Comparison of ENCODE assay signal across 20 cellular contexts in the genomic region with DNA sequence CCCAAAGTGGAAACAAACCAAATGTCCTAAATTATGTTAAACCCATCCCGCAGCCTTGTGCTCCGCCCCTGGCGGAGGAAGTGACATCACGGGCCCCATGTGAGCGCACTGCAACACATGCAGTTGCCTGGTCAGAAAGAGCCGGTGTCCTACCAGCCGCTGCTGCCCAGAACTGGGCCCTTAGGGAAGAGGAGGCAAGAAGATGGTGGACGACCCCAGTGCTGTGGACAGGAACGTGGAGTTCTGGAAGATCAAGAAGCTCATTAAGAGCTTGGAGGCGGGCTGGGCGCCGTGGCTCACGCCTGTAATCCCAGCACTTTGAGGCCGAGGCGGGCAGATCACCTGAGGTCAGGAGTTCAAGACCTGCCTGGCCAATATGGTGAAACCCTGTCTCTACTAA.
"Had no signal": no experiment of that assay in that cellular context is flagged by ENCODE, and none has a peak within 500 bp of the region (broad histone marks: within the 10 kb centered on the region; RNA-seq: fewer than 3 reads in every experiment).

No MANE protein-coding gene starts in this region.

- H3K27me3 Mint-ChIP-seq: naive thymus-derived CD8-positive, alpha-beta T cell had no signal

- FAIRE-seq: frontal cortex had no signal

- H3K27me3 ChIP-seq: neutrophil, sigmoid colon, stomach, transverse colon had no signal

- ATAC-seq: esophagus mucosa; left lobe of liver; mucosa of descending colon; naive thymus-derived CD8-positive, alpha-beta T cell had no signal

- DNase-seq: effector CD4-positive, alpha-beta T cell; glutamatergic neuron; islet precursor cell; mammary epithelial cell; mucosa of descending colon; naive thymus-derived CD8-positive, alpha-beta T cell; sigmoid colon; stimulated activated CD4-positive, alpha-beta T cell treated with anti-CD3 and anti-CD28 coated beads, Interleukin-2, amount 100 ng/mL, for 24 hours; stimulated activated CD4-positive, alpha-beta T cell treated with anti-CD3 and anti-CD28 coated beads, Interleukin-4, amount 100 ng/mL, for 4 hours; stimulated activated naive CD4-positive, alpha-beta T cell; stomach; substantia nigra; transverse colon had no signal

- H3K4me3 ChIP-seq: coronary artery, mucosa of descending colon, sigmoid colon, skin epidermis, stomach, thoracic aorta, transverse colon had no signal

- H3K36me3 ChIP-seq: neutrophil, sigmoid colon, stomach, thoracic aorta, transverse colon had no signal

- H3K9me3 ChIP-seq: mucosa of descending colon, neutrophil, sigmoid colon, stomach, thoracic aorta, transverse colon had no signal

- H3K27ac ChIP-seq: coronary artery, neutrophil, skin epidermis, thoracic aorta had no signal
